12 cellular contexts compared by ENCODE assay signal in genomic region chr9:104494808-104495207, GRCh38. TPM values are rescaled to one million over a fixed set of nuclear protein-coding genes. Genes with fewer than 3 reads are reported as not detected.
DNase-seq lines count a peak whose midpoint lies in the region; ATAC-seq, FAIRE-seq and TF ChIP-seq lines count a peak whose summit lies in the region.
"Had no signal": no experiment of that assay in that cellular context is flagged by ENCODE, and none has a peak within 500 bp of the region (broad histone marks: within the 10 kb centered on the region; RNA-seq: fewer than 3 reads in every experiment).

No MANE protein-coding gene starts in this region.

- no peak overlapping the region for H3K4me3 ChIP-seq in HEK293 (ENCODE audit: low read depth, low read length)
- H3K4me3 ChIP-seq in NT2/D1 (ENCODE audit: insufficient read length, low read depth): no peak overlapping the region
- H3K4me3 ChIP-seq in epithelial cell of proximal tubule (ENCODE audit: low read depth, low read length): no peak overlapping the region
- no peak overlapping the region for H3K4me3 ChIP-seq in MM.1S (ENCODE audit: low read length)
- H3K4me3 ChIP-seq: psoas muscle had no signal

- peak; percentile 68 for FAIRE-seq in A204.1 (lab: Jason Lieb, UNC)

- no peaks in the 10 kb centered on the region for H3K36me3 ChIP-seq in HEK293 (ENCODE audit: control insufficient read depth in 2 of 2, insufficient read depth in 1 of 2, low read length in 2 of 2)
- no peaks in the 10 kb centered on the region for H3K36me3 ChIP-seq in NT2/D1 (ENCODE audit: insufficient read depth, insufficient read length, low read length)
- H3K36me3 ChIP-seq in MM.1S (replicated peaks; ENCODE audit: insufficient read depth, low read length): no peaks in the 10 kb centered on the region

- no peak for TF ChIP-seq CTCF in HEK293 (tag by site-specific recombination; IDR thresholded peaks at IDR 0.05)
- peak; percentile 20 for TF ChIP-seq CTCF in epithelial cell of proximal tubule (conservative IDR thresholded peaks at IDR 0.05; ENCODE audit: low read depth, low read length)
- no peak; the same call in 1 of the 2 replicates for TF ChIP-seq CTCF in MM.1S (IDR thresholded peaks at IDR 0.05; ENCODE audit: low read length)

- H3K27me3 ChIP-seq in NT2/D1 (ENCODE audit: insufficient read depth, insufficient read length): no peaks in the 10 kb centered on the region
- no peaks in the 10 kb centered on the region for H3K27me3 ChIP-seq in MM.1S (replicated peaks; ENCODE audit: insufficient read depth, low read length)

- H3K4me1 ChIP-seq in HEK293 (ENCODE audit: control insufficient read depth, insufficient read depth, low read length): no peaks in the 10 kb centered on the region
- no peaks in the 10 kb centered on the region for H3K4me1 ChIP-seq in NT2/D1 (ENCODE audit: insufficient read depth, insufficient read length)
- 0 out of 2 replicates have a peak, but pooled peaks cover 4% of the 10 kb centered on the region for H3K4me1 ChIP-seq in MM.1S (ENCODE audit: low read length)
- H3K4me1 ChIP-seq: psoas muscle had no signal

- ATAC-seq in GM19328 (IDR thresholded peaks at IDR 0.05; ENCODE audit: unreplicated experiment): no peak
- ATAC-seq: psoas muscle had no signal

- H3K9me3 ChIP-seq in HEK293 (ENCODE audit: control insufficient read depth, insufficient read depth, low read depth, low read length) (no peaks in the 10 kb centered on the region), NT2/D1 (ENCODE audit: insufficient read depth, low read length) (no peaks in the 10 kb centered on the region; the same call in 1 of the 2 replicates), MM.1S (replicated peaks; ENCODE audit: insufficient read depth, low read length) (no peaks in the 10 kb centered on the region)
- H3K9me3 ChIP-seq: psoas muscle had no signal

- no peaks in the 10 kb centered on the region for H4K20me1 ChIP-seq in MM.1S (ENCODE audit: insufficient read depth, low read length)

- H3K79me2 ChIP-seq in MM.1S (ENCODE audit: low read length): no peaks in the 10 kb centered on the region

- no peaks in the 10 kb centered on the region for H3F3A ChIP-seq in MM.1S (ENCODE audit: insufficient read depth, low read length)

- DNase-seq in NT2/D1 (ENCODE audit: low read depth, low spot score) (peak; percentile 13), epithelial cell of proximal tubule (ENCODE audit: low read depth) (no peak), MM.1S (no peak), NCI-H774 (lab: John Stamatoyannopoulos, UW) (no peak)
- DNase-seq in activated CD4-positive, alpha-beta T cell treated with anti-CD3 and anti-CD28 coated beads, Interleukin-2, amount 50 U/mL, for 48 hours: no peak
- DNase-seq: CD4-positive, alpha-beta T cell; cerebellar nuclear complex; psoas muscle had no signal

- no peak overlapping the region for H3K4me2 ChIP-seq in MM.1S (ENCODE audit: low read depth, low read length)

- H3K27ac ChIP-seq in HEK293 (ENCODE audit: extremely low read depth, low read depth, low read length) (no peak overlapping the region), MM.1S (ENCODE audit: low read length) (no peak overlapping the region)
- H3K27ac ChIP-seq: psoas muscle had no signal

- CTCF ChIA-PET in HEK293 (lab: Yijun Ruan, JAX): interaction anchor here (0.6 to 1.6 kb wide), 12 partner anchors 10 to 367 kb away, joined by 3 to 8 read pairs (median 3); no protein-coding TSS in a partner anchor

- POLR2A ChIA-PET in HEK293 (lab: Yijun Ruan, JAX): interaction anchor here (0.7 kb wide), 1 partner anchor 1177 kb away, joined by 4 read pairs; no protein-coding TSS in a partner anchor

- no peaks in the 10 kb centered on the region for H3K9me2 ChIP-seq in MM.1S (replicated peaks; ENCODE audit: insufficient read depth, low read length)

- H3K9ac ChIP-seq in NT2/D1 (ENCODE audit: insufficient read length, low read depth): no peak overlapping the region
- no peak overlapping the region for H3K9ac ChIP-seq in MM.1S (ENCODE audit: low read length)

- H2AFZ ChIP-seq in MM.1S (ENCODE audit: low read length): no peak overlapping the region

TF ChIP-seq in HEK293, 187 proteins besides CTCF, POLR2A, EP300 and RAD21:
- no peak for TF ChIP-seq ZNF394 (tag by site-specific recombination; IDR thresholded peaks at IDR 0.05; ENCODE audit: borderline replicate concordance)
- peak; percentile 26 for TF ChIP-seq ZNF654 (tag by site-specific recombination; IDR thresholded peaks at IDR 0.05; ENCODE audit: low read depth)

RNA-seq across cellular contexts. Expression of gene OR13F1, which starts 9.3 kb away (rescaled TPM):
- not detected in 2 replicates for total RNA-seq in epithelial cell of proximal tubule
- total RNA-seq: activated CD8-positive, alpha-beta memory T cell treated with anti-CD3 and anti-CD28 coated beads for 36 hours; CD4-positive, alpha-beta T cell; psoas muscle had no signal

RNA-seq across cellular contexts. Expression of gene OR13C4, which starts 32.2 kb away (rescaled TPM):
- total RNA-seq in epithelial cell of proximal tubule: not detected in 2 replicates
- total RNA-seq: activated CD8-positive, alpha-beta memory T cell treated with anti-CD3 and anti-CD28 coated beads for 36 hours; CD4-positive, alpha-beta T cell; psoas muscle had no signal

RNA-seq across cellular contexts. Expression of gene OR13C3, which starts 41.8 kb away (rescaled TPM):
- not detected in 2 replicates for total RNA-seq in epithelial cell of proximal tubule
- total RNA-seq: activated CD8-positive, alpha-beta memory T cell treated with anti-CD3 and anti-CD28 coated beads for 36 hours; CD4-positive, alpha-beta T cell; psoas muscle had no signal
